ENCODE assay signal across 1 cellular context in genomic region chr7:148884299-148885022, GRCh38.
TF ChIP-seq lines count a peak whose summit lies in the region.

No MANE protein-coding gene starts in this region.

TF ChIP-seq in K562, 482 proteins besides CTCF, POLR2A, EP300 and RAD21 (continued from another document):
- TF ChIP-seq FOXO4 (CRISPR knock-in tag; IDR thresholded peaks at IDR 0.05), result peak; percentile 62; the same call in 1 of the 2 replicates
- TF ChIP-seq ZNF282 (CRISPR knock-in tag; IDR thresholded peaks at IDR 0.05), result peak; percentile 98
- TF ChIP-seq PML (IDR thresholded peaks at IDR 0.05; ENCODE audit: low read length), result peak; percentile 83
- TF ChIP-seq E2F3 (CRISPR knock-in tag; IDR thresholded peaks at IDR 0.05), result peak; percentile 100
- TF ChIP-seq NRF1 (conservative IDR thresholded peaks at IDR 0.05 in 1 of 2, IDR thresholded peaks at IDR 0.05 in 1 of 2), result peak; percentile 94 to 95
- TF ChIP-seq MNT (conservative IDR thresholded peaks at IDR 0.05), result peak; percentile 67 to 87
- peak; percentile 99 for TF ChIP-seq E2F8 (IDR thresholded peaks at IDR 0.05; ENCODE audit: low read depth, partially characterized antibody)
- TF ChIP-seq NFIX (CRISPR knock-in tag; IDR thresholded peaks at IDR 0.05; ENCODE audit: low read depth), result no peak
- 0 out of 2 replicates have a peak, but pooled peaks have one; percentile 26 for TF ChIP-seq RBM14 (IDR thresholded peaks at IDR 0.05; ENCODE audit: borderline replicate concordance, insufficient read depth, low read depth, low read length)
- TF ChIP-seq ZFX (CRISPR knock-in tag; IDR thresholded peaks at IDR 0.05), result peak; percentile 91
- TF ChIP-seq TRIM24 (IDR thresholded peaks at IDR 0.05), result peak; percentile 90 to 93
- peak; percentile 94; the same call in 1 of the 2 replicates for TF ChIP-seq RERE (CRISPR knock-in tag; IDR thresholded peaks at IDR 0.05; ENCODE audit: borderline replicate concordance)
- TF ChIP-seq CGGBP1 (CRISPR knock-in tag; IDR thresholded peaks at IDR 0.05), result peak; percentile 83
- peak in 1 of 2 experiments; percentile 93; a peak in 2 of 4 replicates for TF ChIP-seq HDAC1 (IDR thresholded peaks at IDR 0.05)
- peak; percentile 62 for TF ChIP-seq KLF16 (IDR thresholded peaks at IDR 0.05)
- peak; percentile 73 for TF ChIP-seq MEIS2 (IDR thresholded peaks at IDR 0.05; ENCODE audit: partially characterized antibody)
- TF ChIP-seq ZNF740 (CRISPR knock-in tag; IDR thresholded peaks at IDR 0.05), result peak; percentile 99
- TF ChIP-seq ZNF740 (tag; IDR thresholded peaks at IDR 0.05), result peak in 1 of 2 experiments; percentile 94; a peak in 2 of 4 replicates
- peak; percentile 83 for TF ChIP-seq RNF2 (IDR thresholded peaks at IDR 0.05)
- TF ChIP-seq ZBTB1 (CRISPR knock-in tag; IDR thresholded peaks at IDR 0.05; ENCODE audit: borderline replicate concordance, low read depth), result peak; percentile 96
- TF ChIP-seq EP400 (IDR thresholded peaks at IDR 0.05), result peak; percentile 96
- TF ChIP-seq TGIF2 (CRISPR knock-in tag; IDR thresholded peaks at IDR 0.05), result peak; percentile 97; the same call in 1 of the 2 replicates
- peak; percentile 81 for TF ChIP-seq GMEB1 (CRISPR knock-in tag; IDR thresholded peaks at IDR 0.05)
- TF ChIP-seq ZBTB43 (CRISPR knock-in tag; IDR thresholded peaks at IDR 0.05), result 0 out of 2 replicates have a peak, but pooled peaks have one; percentile 53
- TF ChIP-seq ZBTB9 (CRISPR knock-in tag; IDR thresholded peaks at IDR 0.05), result peak; percentile 72; the same call in 1 of the 2 replicates
- peak; percentile 90; the same call in 1 of the 2 replicates for TF ChIP-seq PHF8 (IDR thresholded peaks at IDR 0.05; ENCODE audit: borderline replicate concordance, low read length)
- no peak for TF ChIP-seq BRCA1 (IDR thresholded peaks at IDR 0.05)
- TF ChIP-seq BRCA1 (CRISPR knock-in tag; IDR thresholded peaks at IDR 0.05), result peak; percentile 99
- TF ChIP-seq NCOA2 (IDR thresholded peaks at IDR 0.05; ENCODE audit: partially characterized antibody in 2 of 2), result no peak
- TF ChIP-seq ATF7 (IDR thresholded peaks at IDR 0.05), result peak; percentile 75; the same call in 1 of the 2 replicates
- 0 out of 4 replicates have a peak, but pooled peaks of 1 of the 2 experiments have one; percentile 37 for TF ChIP-seq KDM4B (IDR thresholded peaks at IDR 0.05; ENCODE audit: borderline replicate concordance in 2 of 2, low read depth in 1 of 2)
- no peak for TF ChIP-seq CCAR2 (IDR thresholded peaks at IDR 0.05; ENCODE audit: low read depth, low read length)
- peak; percentile 94; the same call in 1 of the 2 replicates for TF ChIP-seq GTF2E2 (tag; IDR thresholded peaks at IDR 0.05)
- TF ChIP-seq E2F4 (CRISPR knock-in tag; IDR thresholded peaks at IDR 0.05; ENCODE audit: low read depth), result peak; percentile 90
- TF ChIP-seq ZKSCAN1 (IDR thresholded peaks at IDR 0.05; ENCODE audit: low read depth, low read length), result peak; percentile 59; the same call in 1 of the 2 replicates
